Comparison of ENCODE assay signal across 21 cellular contexts in the genomic region with DNA sequence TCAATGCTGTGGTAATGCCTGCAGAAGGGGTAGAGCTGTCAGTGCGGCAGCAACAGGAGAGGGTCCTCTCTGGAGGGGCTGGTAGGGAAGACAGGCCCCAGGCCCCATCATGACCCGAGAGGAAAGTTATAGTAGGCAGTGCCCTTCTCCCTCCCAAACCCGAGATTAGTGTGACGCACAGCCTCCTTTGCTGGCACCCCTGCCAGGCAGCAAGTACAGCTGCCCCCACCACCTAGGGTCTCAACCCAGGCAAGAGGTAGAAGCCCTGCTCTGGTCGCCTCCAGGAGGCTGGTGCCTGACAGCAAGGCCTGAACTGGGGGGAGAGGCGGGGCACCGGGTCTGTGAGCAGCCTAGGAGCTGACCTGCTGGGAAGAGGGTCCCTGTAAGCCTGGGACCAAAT. TPM values are rescaled to one million over a fixed set of nuclear protein-coding genes. Genes with fewer than 3 reads are reported as not detected.
DNase-seq lines count a peak whose midpoint lies in the region; TF ChIP-seq lines count a peak whose summit lies in the region.
"Had no signal": no experiment of that assay in that cellular context is flagged by ENCODE, and none has a peak within 500 bp of the region (broad histone marks: within the 10 kb centered on the region; RNA-seq: fewer than 3 reads in every experiment).

No MANE protein-coding gene starts in this region.

- H3K36me3 ChIP-seq in HEK293 (ENCODE audit: control insufficient read depth in 2 of 2, insufficient read depth in 1 of 2, low read length in 2 of 2) (peaks cover 0 to 44% of the 10 kb centered on the region in 2 experiments; a peak in 1 of 3 replicates), endodermal cell (ENCODE audit: control insufficient read depth, insufficient read depth, low read length) (peaks cover 13% of the 10 kb centered on the region), WERI-Rb-1 (peaks cover 84% of the 10 kb centered on the region)

- H3K27ac Mint-ChIP-seq in endodermal cell (no peak overlapping the region), type B pancreatic cell (no peak overlapping the region)
- H3K27ac Mint-ChIP-seq: CD8-positive, alpha-beta T cell; H9 had no signal

- H3K9me3 Mint-ChIP-seq in endodermal cell, result no peaks in the 10 kb centered on the region
- H3K9me3 Mint-ChIP-seq in type B pancreatic cell, result no peaks in the 10 kb centered on the region
- H3K9me3 Mint-ChIP-seq: CD8-positive, alpha-beta T cell; H9 had no signal

- H3K4me1 ChIP-seq in HEK293 (ENCODE audit: control insufficient read depth, insufficient read depth, low read length) (no peaks in the 10 kb centered on the region), endodermal cell (ENCODE audit: control insufficient read depth, insufficient read depth, low read length) (peaks cover 10% of the 10 kb centered on the region)

- H3K27ac ChIP-seq in HEK293 (ENCODE audit: extremely low read depth, low read depth, low read length) (no peak overlapping the region), endodermal cell (ENCODE audit: low read depth, low read length) (no peak overlapping the region), WERI-Rb-1 (no peak overlapping the region)

- H3K4me3 Mint-ChIP-seq in endodermal cell (no peak overlapping the region), type B pancreatic cell (no peak overlapping the region)
- H3K4me3 Mint-ChIP-seq: CD8-positive, alpha-beta T cell; H9 had no signal

- H3K36me3 Mint-ChIP-seq in endodermal cell (ENCODE audit: low read depth) (peaks cover 4% of the 10 kb centered on the region), type B pancreatic cell (peaks cover 21% of the 10 kb centered on the region)

- no peak overlapping the region for H3K9ac ChIP-seq in endodermal cell (ENCODE audit: extremely low read depth, low read length, poor library complexity, severe bottlenecking)

- DNase-seq in activated CD8-positive, alpha-beta memory T cell treated with anti-CD3 and anti-CD28 coated beads for 24 hours, result peak; percentile 30
- DNase-seq in activated CD8-positive, alpha-beta memory T cell treated with anti-CD3 and anti-CD28 coated beads, Interleukin-2, amount 50 U/mL, for 4 hours, result no peak
- DNase-seq in endodermal cell (peak; percentile 51), type B pancreatic cell (ENCODE audit: extremely low spot score, unreplicated experiment) (peak; percentile 51), DMS53 (lab: John Stamatoyannopoulos, UW) (no peak), WERI-Rb-1 (no peak)
- DNase-seq: 8988T; C1 segment of cervical spinal cord; CD8-positive, alpha-beta T cell; EL; GF-D8; H9; KBM-7; NCI-H1092 treated with DMSO at 0.1 percent for 48 hours; NCI-H146; NCI-H2029 treated with DMSO at 0.1 percent for 48 hours; NCI-H226; NCI-H524; NCI-H82 had no signal

- H3K9me3 ChIP-seq in HEK293 (ENCODE audit: control insufficient read depth, insufficient read depth, low read depth, low read length), result no peaks in the 10 kb centered on the region
- no peaks in the 10 kb centered on the region for H3K9me3 ChIP-seq in endodermal cell (ENCODE audit: control insufficient read depth, low read length)
- no peaks in the 10 kb centered on the region for H3K9me3 ChIP-seq in WERI-Rb-1 (ENCODE audit: severe bottlenecking)

- no peak overlapping the region for H3K4me3 ChIP-seq in HEK293 (ENCODE audit: low read depth, low read length)
- no peak overlapping the region for H3K4me3 ChIP-seq in endodermal cell (ENCODE audit: low read length)
- H3K4me3 ChIP-seq in WERI-Rb-1 (ENCODE audit: low read depth, low read length), result no peak overlapping the region

- WGBS in endodermal cell (ENCODE audit: insufficient coverage in 1 of 2, insufficient read length in 1 of 2), 2 experiments, result 88 to 96% methylated on average over 3 to 7 of the region's 7 CpGs

- TF ChIP-seq CTCF in HEK293 (tag by site-specific recombination; IDR thresholded peaks at IDR 0.05) (no peak), endodermal cell (conservative IDR thresholded peaks at IDR 0.05) (no peak), type B pancreatic cell (conservative IDR thresholded peaks at IDR 0.05) (no peak), WERI-Rb-1 (IDR thresholded peaks at IDR 0.05; ENCODE audit: low read depth, low read length) (no peak)

- H3K27me3 ChIP-seq in endodermal cell (ENCODE audit: control insufficient read depth, insufficient read depth, low read length, poor library complexity, severe bottlenecking) (no peaks in the 10 kb centered on the region), WERI-Rb-1 (ENCODE audit: insufficient read depth, low read depth, severe bottlenecking) (no peaks in the 10 kb centered on the region)

- POLR2A ChIA-PET in HEK293 (lab: Yijun Ruan, JAX), result no interaction called here

- peaks cover 5% of the 10 kb centered on the region for H3K4me1 Mint-ChIP-seq in endodermal cell
- H3K4me1 Mint-ChIP-seq in type B pancreatic cell (ENCODE audit: unreplicated experiment), result peaks cover 30% of the 10 kb centered on the region

- CTCF ChIA-PET in HEK293 (lab: Yijun Ruan, JAX), result interaction anchor here (0.5 to 5.4 kb wide), 3 partner anchors 10 to 76 kb away, joined by 3 to 24 read pairs (median 3); no protein-coding TSS in a partner anchor

- H3K27me3 Mint-ChIP-seq in endodermal cell (ENCODE audit: insufficient read depth) (no peaks in the 10 kb centered on the region), type B pancreatic cell (no peaks in the 10 kb centered on the region)

TF ChIP-seq in HEK293, 187 proteins besides CTCF, POLR2A, EP300 and RAD21:
- peak; percentile 49; the same call in 1 of the 2 replicates for TF ChIP-seq ZIC2 (tag by site-specific recombination; IDR thresholded peaks at IDR 0.05)
- TF ChIP-seq ZNF423 (tag by site-specific recombination; IDR thresholded peaks at IDR 0.05), result no peak
- TF ChIP-seq, protein P1, sequence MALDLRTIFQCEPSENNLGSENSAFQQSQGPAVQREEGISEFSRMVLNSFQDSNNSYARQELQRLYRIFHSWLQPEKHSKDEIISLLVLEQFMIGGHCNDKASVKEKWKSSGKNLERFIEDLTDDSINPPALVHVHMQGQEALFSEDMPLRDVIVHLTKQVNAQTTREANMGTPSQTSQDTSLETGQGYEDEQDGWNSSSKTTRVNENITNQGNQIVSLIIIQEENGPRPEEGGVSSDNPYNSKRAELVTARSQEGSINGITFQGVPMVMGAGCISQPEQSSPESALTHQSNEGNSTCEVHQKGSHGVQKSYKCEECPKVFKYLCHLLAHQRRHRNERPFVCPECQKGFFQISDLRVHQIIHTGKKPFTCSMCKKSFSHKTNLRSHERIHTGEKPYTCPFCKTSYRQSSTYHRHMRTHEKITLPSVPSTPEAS (tag by site-specific recombination; IDR thresholded peaks at IDR 0.05), result no peak
TF ChIP-seq in HEK293: peak in this region for 1.

RNA-seq across cellular contexts. Expression of gene LOXL4, which starts 15.5 kb away (rescaled TPM):
- total RNA-seq in endodermal cell (under 1 TPM; 0.57 to 0.77 TPM), type B pancreatic cell (ENCODE audit: low replicate concordance) (40.5 and 59.4 TPM in 2 replicates)
- polyA plus RNA-seq in endodermal cell (2013, experiment 1 of 2), result 4.0 TPM
- polyA plus RNA-seq in endodermal cell (2013, experiment 2 of 2), result 4.2 TPM
- total RNA-seq: SK-MEL-5 had no signal

Comparison
In these comparisons a context has a peak if more than half of its experiments do, and no peak if none do; other contexts are left out.
1. DNase-seq: peak in activated CD8-positive, alpha-beta memory T cell treated with anti-CD3 and anti-CD28 coated beads for 24 hours (single experiment), endodermal cell (single experiment) and type B pancreatic cell (single experiment); none in activated CD8-positive, alpha-beta memory T cell treated with anti-CD3 and anti-CD28 coated beads, Interleukin-2, amount 50 U/mL, for 4 hours (single experiment), DMS53 (single experiment) and WERI-Rb-1 (single experiment).
2. RNA of gene LOXL4, which starts 15.5 kb away (total RNA-seq): 40.5 to 59.4 TPM in type B pancreatic cell; 0.57 to 0.77 TPM in endodermal cell; every median in the first group is over 10 times any median in the second.